ENCODE assay signal across 8 cellular contexts in the genomic region with DNA sequence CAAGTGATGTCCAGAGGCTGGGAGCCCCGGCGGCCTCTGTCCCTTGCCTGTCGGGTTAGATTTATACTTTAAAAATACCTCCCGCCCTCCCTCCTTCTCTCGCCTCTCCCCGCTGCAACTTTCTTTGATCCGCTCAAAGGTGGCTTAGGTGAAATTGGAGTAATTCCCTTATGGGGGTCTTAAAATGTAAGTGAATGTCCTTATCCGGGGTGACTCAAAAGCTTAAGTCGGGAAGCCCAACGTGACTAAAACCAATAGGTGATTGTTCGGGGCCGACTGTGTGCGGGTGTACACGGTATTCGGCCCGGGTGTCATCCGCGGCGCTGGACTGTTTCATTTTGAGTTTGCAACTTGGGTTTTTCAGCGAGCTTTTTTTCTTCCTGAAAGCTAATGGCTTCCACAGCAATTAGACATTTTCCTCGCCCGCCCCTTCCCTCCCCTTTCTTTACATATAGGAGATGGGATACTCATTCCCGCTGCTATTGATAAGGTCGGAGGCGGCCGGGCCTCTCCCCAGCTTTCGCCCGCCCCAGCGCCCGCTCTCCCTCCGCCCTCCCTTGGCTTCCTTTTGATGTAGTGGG. TPM values are rescaled to one million over a fixed set of nuclear protein-coding genes. Genes with fewer than 3 reads are reported as not detected.
A peak's percentile ranks its signal among the peaks of the same experiment; 100 is the strongest.
DNase-seq lines count a peak whose midpoint lies in the region; ATAC-seq, FAIRE-seq and TF ChIP-seq lines count a peak whose summit lies in the region.

No MANE protein-coding gene starts in this region.

- H3K27me3 ChIP-seq in H1 (replicated peaks in 1 of 4; ENCODE audit: control insufficient read depth in 3 of 4, extremely low read depth in 1 of 4, insufficient read depth in 3 of 4, low read length in 3 of 4): peaks cover 2 to 45% (median 26%) of the 10 kb centered on the region in 4 experiments; a peak in 6 of 7 replicates
- peaks cover 97% of the 10 kb centered on the region for H3K27me3 ChIP-seq in osteoblast (ENCODE audit: insufficient read depth, low read length)

- FAIRE-seq in H1 (lab: Jason Lieb, UNC): no peak

- peak overlapping the region; percentile 93 to 99 for H3K4me2 ChIP-seq in H1 (ENCODE audit: insufficient read depth in 1 of 2, low read depth in 2 of 2, low read length in 2 of 2)
- peak overlapping the region; percentile 70 for H3K4me2 ChIP-seq in osteoblast (ENCODE audit: insufficient read depth, low read length)

- no peak overlapping the region for H2BK15ac ChIP-seq in H1 (ENCODE audit: low read length)

- H2BK20ac ChIP-seq in H1 (ENCODE audit: low read length): no peak overlapping the region

- 2% methylated on average over 19 of the region's 31 CpGs; no CpG with 5 or more reads in 1 of the 2 experiments for WGBS in H1 (ENCODE audit: extremely low coverage in 1 of 2, insufficient coverage in 1 of 2, insufficient read length in 1 of 2, insufficient replicate concordance in 2 of 2, low coverage in 1 of 2, low lambda C conversion rate in 2 of 2, missing lambda C conversion rate in 1 of 2), 2 experiments

- POLR2A ChIA-PET in RWPE1 (lab: Yijun Ruan, JAX; ENCODE audit: low non-redundant PET): no interaction called here
- POLR2A ChIA-PET in H1 (lab: Charles Lee; ENCODE audit: partially characterized antibody): interaction anchor here (0.7 to 29.3 kb wide), 15 partner anchors 11 to 247 kb away, joined by 3 to 531 read pairs (median 9); a partner anchor contains a TSS

- no peak for TF ChIP-seq EP300 in H1 (IDR thresholded peaks at IDR 0.05; ENCODE audit: borderline replicate concordance in 1 of 2, low read depth in 2 of 2, low read length in 2 of 2)

- no peak overlapping the region for H3K27ac ChIP-seq in RWPE1
- H3K27ac ChIP-seq in H1 (ENCODE audit: low read depth, low read length): no peak overlapping the region
- no peak overlapping the region for H3K27ac ChIP-seq in osteoblast (ENCODE audit: low read depth, low read length)

- CTCF ChIA-PET in RWPE1 (lab: Yijun Ruan, JAX): interaction anchor here (0.5 to 0.6 kb wide), 2 partner anchors 113 to 126 kb away, joined by 3 to 4 read pairs; no protein-coding TSS in a partner anchor
- CTCF ChIA-PET in H1 (lab: Charles Lee; ENCODE audit: partially characterized antibody): interaction anchor here (0.6 to 1.6 kb wide), 10 partner anchors 68 to 1346 kb away, joined by 3 to 5 read pairs (median 3); no protein-coding TSS in a partner anchor

- H2BK5ac ChIP-seq in H1 (ENCODE audit: low read depth, low read length): no peak overlapping the region; the same call in 1 of the 2 replicates

- H3K4me1 ChIP-seq in H1 (replicated peaks in 1 of 4; ENCODE audit: control insufficient read depth in 3 of 4, insufficient read depth in 4 of 4, low read length in 3 of 4) (peaks cover 7 to 26% (median 12%) of the 10 kb centered on the region in 4 experiments), osteoblast (ENCODE audit: insufficient read depth, low read length) (no peaks in the 10 kb centered on the region)

- TF ChIP-seq CTCF in GM12865 (IDR thresholded peaks at IDR 0.05; ENCODE audit: insufficient read depth, low read depth, low read length, missing control alignments): no peak
- TF ChIP-seq CTCF in RWPE1 (conservative IDR thresholded peaks at IDR 0.05; ENCODE audit: low read depth): no peak
- no peak for TF ChIP-seq CTCF in H1 (IDR thresholded peaks at IDR 0.05; ENCODE audit: control extremely low read depth in 1 of 3, insufficient read depth in 1 of 3, low read depth in 1 of 3, low read length in 3 of 3)
- no peak for TF ChIP-seq CTCF in osteoblast (IDR thresholded peaks at IDR 0.05; ENCODE audit: extremely low read depth, low read depth, low read length)

- peaks cover 40% of the 10 kb centered on the region for H3K23me2 ChIP-seq in H1 (ENCODE audit: low read depth, low read length)

- peak overlapping the region; percentile 59 for H3K56ac ChIP-seq in H1 (replicated peaks; ENCODE audit: insufficient read length, low read depth, low read length)

- H3K79me2 ChIP-seq in H1 (ENCODE audit: control insufficient read depth in 1 of 2, insufficient read depth in 2 of 2, low read length in 2 of 2): peaks cover 7 to 29% of the 10 kb centered on the region in 2 experiments; a peak in 3 of 4 replicates
- no peaks in the 10 kb centered on the region for H3K79me2 ChIP-seq in osteoblast (ENCODE audit: insufficient read depth, low read length)

- H3K79me1 ChIP-seq in H1 (ENCODE audit: low read depth, low read length): peaks cover 2% of the 10 kb centered on the region; the same call in 1 of the 2 replicates

- H3K14ac ChIP-seq in H1 (ENCODE audit: insufficient read length): no peak overlapping the region

- H4K20me1 ChIP-seq in H1 (replicated peaks in 1 of 2; ENCODE audit: control insufficient read depth in 1 of 2, insufficient read depth in 2 of 2, low read length in 2 of 2): peaks cover 0 to 1% of the 10 kb centered on the region in 2 experiments
- H4K20me1 ChIP-seq in osteoblast (ENCODE audit: insufficient read depth, low read length): no peaks in the 10 kb centered on the region

- H4K91ac ChIP-seq in H1 (replicated peaks; ENCODE audit: insufficient read length, low read length): peak overlapping the region; percentile 77

- H4K5ac ChIP-seq in H1 (ENCODE audit: insufficient read length, low read depth, low read length): no peak overlapping the region

- H3K23ac ChIP-seq in H1 (ENCODE audit: insufficient read length): no peak overlapping the region

- H4K8ac ChIP-seq in H1 (ENCODE audit: extremely low read depth, insufficient read depth, low read length): peak overlapping the region; percentile 62

- H2BK120ac ChIP-seq in H1 (replicated peaks; ENCODE audit: low read depth, low read length): no peak overlapping the region

- DNase-seq in GM12865 (ENCODE audit: low read depth): peak; percentile 89
- peak; percentile 42 for DNase-seq in HCEC 1CT
- DNase-seq in RWPE1 (ENCODE audit: low spot score): peak; percentile 14
- DNase-seq in H1 (ENCODE audit: low read depth in 1 of 2, low spot score in 2 of 2): peak in 1 of 2 experiments; percentile 76
- no peak for DNase-seq in osteoblast (ENCODE audit: insufficient read length, low spot score, missing footprints)
- DNase-seq in T1000 (lab: John Stamatoyannopoulos, UW): no peak
- DNase-seq in NCI-H146 treated with DMSO at 0.1 percent for 48 hours (lab: John Stamatoyannopoulos, UW; ENCODE audit: unreplicated experiment): no peak

- H2AFZ ChIP-seq in H1 (ENCODE audit: low read length): no peak overlapping the region
- H2AFZ ChIP-seq in osteoblast (ENCODE audit: low read length): no peak overlapping the region

- H3K18ac ChIP-seq in H1 (ENCODE audit: extremely low read depth, low read length): peak overlapping the region; percentile 60

- H3K36me3 ChIP-seq in H1 (ENCODE audit: control insufficient read depth in 2 of 4, insufficient read depth in 4 of 4, low read length in 3 of 4) (peaks cover 0 to 8% (median 2%) of the 10 kb centered on the region in 4 experiments; a peak in 3 of 8 replicates), osteoblast (ENCODE audit: insufficient read depth, low read length) (no peaks in the 10 kb centered on the region)

- no peak overlapping the region for H3K4ac ChIP-seq in H1 (replicated peaks; ENCODE audit: insufficient read length, low read depth, low read length)

- H3K9me3 ChIP-seq in H1 (ENCODE audit: insufficient read depth in 2 of 2, low read depth in 1 of 2, low read length in 1 of 2) (no peaks in the 10 kb centered on the region), osteoblast (ENCODE audit: low read depth, low read length) (no peaks in the 10 kb centered on the region)

- H2BK12ac ChIP-seq in H1 (ENCODE audit: low read depth, low read length): peak overlapping the region; percentile 39; the same call in 1 of the 2 replicates

- TF ChIP-seq POLR2A in H1 (IDR thresholded peaks at IDR 0.05; ENCODE audit: control extremely low read depth in 1 of 2, low read depth in 2 of 2, low read length in 2 of 2): no peak

- peak overlapping the region in 3 of 4 experiments; percentile 24 to 36 (median 29); a peak in 3 of 7 replicates for H3K9ac ChIP-seq in H1 (replicated peaks in 1 of 4; ENCODE audit: extremely low read depth in 1 of 4, low read depth in 3 of 4, low read length in 3 of 4)

- TF ChIP-seq RAD21 in H1 (IDR thresholded peaks at IDR 0.05 in 1 of 2, conservative IDR thresholded peaks at IDR 0.05 in 1 of 2; ENCODE audit: low read depth in 2 of 2, low read length in 2 of 2): no peak

- no peak overlapping the region for H2AK5ac ChIP-seq in H1 (ENCODE audit: low read depth, low read length)

- no peak for ATAC-seq in GM18519 (IDR thresholded peaks at IDR 0.05; ENCODE audit: low FRiP score, unreplicated experiment)

- H3K4me3 ChIP-seq in GM12865 (ENCODE audit: low read depth, low read length) (peak overlapping the region; percentile 87), H1 (ENCODE audit: extremely low read depth in 1 of 4, insufficient read depth in 2 of 4, low read depth in 3 of 4, low read length in 4 of 4) (peak overlapping the region; percentile 49 to 97 (median 68)), osteoblast (ENCODE audit: insufficient read depth, low read length) (peak overlapping the region; percentile 47)

TF ChIP-seq in H1, 55 proteins besides CTCF, POLR2A, EP300 and RAD21:
- TF ChIP-seq RBBP5 (IDR thresholded peaks at IDR 0.05; ENCODE audit: borderline replicate concordance, low read depth, low read length) (no peak; the same call in 1 of the 2 replicates), TAF1 (IDR thresholded peaks at IDR 0.05; ENCODE audit: low read depth, low read length) (peak; percentile 16; the same call in 1 of the 2 replicates)

RNA-seq across cellular contexts. Expression of a gene that starts 2.0 kb away (rescaled TPM):
- 217 and 223 TPM in 2 replicates for total RNA-seq in H1 (2021; fragmentation: NEBNext Ultra II Directional; extraction: Animal tissue kit (Norgen Biotek cat#: 25700))
- 35.7 and 41.7 TPM in 2 replicates for polyA plus RNA-seq in H1 (2011; rRNA removed)
- 47.1 TPM for polyA plus RNA-seq in H1 (2011; cell fraction: cytosol; rRNA removed)
- 39.0 TPM for polyA plus RNA-seq in H1 (2011; cell fraction: nucleus; rRNA removed)
- polyA plus RNA-seq in H1 (2012, experiment 1 of 2): 42.0 to 64.8 TPM (median 44.2 TPM) in 4 replicates
- polyA plus RNA-seq in H1 (2012, experiment 2 of 2): 17.1 TPM
- polyA plus RNA-seq in H1 (2013, experiment 1 of 2): 75.1 TPM
- polyA plus RNA-seq in H1 (2013, experiment 2 of 2): 72.0 TPM
- 229 and 269 TPM in 2 replicates for polyA minus RNA-seq in H1 (2011; rRNA and poly(A)+ RNA removed)
- 132 TPM for polyA minus RNA-seq in H1 (2011; cell fraction: cytosol; rRNA and poly(A)+ RNA removed)
- 91.3 TPM for polyA minus RNA-seq in H1 (2011; cell fraction: nucleus; rRNA and poly(A)+ RNA removed)
- 1.5 and 2.5 TPM in 2 replicates for total RNA-seq in osteoblast

RNA-seq across cellular contexts. Expression of a gene that starts 49.5 kb away (rescaled TPM):
- 26.4 and 27.6 TPM in 2 replicates for total RNA-seq in H1 (2021; fragmentation: NEBNext Ultra II Directional; extraction: Animal tissue kit (Norgen Biotek cat#: 25700))
- 1.8 and 3.8 TPM in 2 replicates for polyA plus RNA-seq in H1 (2011; rRNA removed)
- polyA plus RNA-seq in H1 (2011; cell fraction: cytosol; rRNA removed): 5.3 TPM
- polyA plus RNA-seq in H1 (2011; cell fraction: nucleus; rRNA removed): 2.1 TPM
- polyA plus RNA-seq in H1 (2012, experiment 1 of 2): 11.4 to 17.3 TPM (median 14.4 TPM) in 4 replicates
- 1.1 TPM for polyA plus RNA-seq in H1 (2012, experiment 2 of 2)
- 8.7 TPM for polyA plus RNA-seq in H1 (2013, experiment 1 of 2)
- polyA plus RNA-seq in H1 (2013, experiment 2 of 2): 9.3 TPM
- 2.4 TPM in 2 replicates for polyA minus RNA-seq in H1 (2011; rRNA and poly(A)+ RNA removed)
- polyA minus RNA-seq in H1 (2011; cell fraction: cytosol; rRNA and poly(A)+ RNA removed): 2.1 TPM
- 4.9 TPM for polyA minus RNA-seq in H1 (2011; cell fraction: nucleus; rRNA and poly(A)+ RNA removed)
- total RNA-seq in osteoblast: 11.2 and 11.6 TPM in 2 replicates

Comparison
In these comparisons a context has a peak if more than half of its experiments do, and no peak if none do; other contexts are left out.
1. DNase-seq: peak in GM12865 (single experiment), HCEC 1CT (single experiment) and RWPE1 (single experiment); none in osteoblast (single experiment), T1000 (single experiment) and NCI-H146 treated with DMSO at 0.1 percent for 48 hours (single experiment).
2. RNA of a gene that starts 2.0 kb away (total RNA-seq): 217 to 223 TPM in H1; 1.5 to 2.5 TPM in osteoblast; every median in the first group is over 10 times any median in the second.
3. Peak in every context shown above with its lines, with median percentiles within 50 percentile points of each other: H3K4me3 ChIP-seq.